In the genomic region with DNA sequence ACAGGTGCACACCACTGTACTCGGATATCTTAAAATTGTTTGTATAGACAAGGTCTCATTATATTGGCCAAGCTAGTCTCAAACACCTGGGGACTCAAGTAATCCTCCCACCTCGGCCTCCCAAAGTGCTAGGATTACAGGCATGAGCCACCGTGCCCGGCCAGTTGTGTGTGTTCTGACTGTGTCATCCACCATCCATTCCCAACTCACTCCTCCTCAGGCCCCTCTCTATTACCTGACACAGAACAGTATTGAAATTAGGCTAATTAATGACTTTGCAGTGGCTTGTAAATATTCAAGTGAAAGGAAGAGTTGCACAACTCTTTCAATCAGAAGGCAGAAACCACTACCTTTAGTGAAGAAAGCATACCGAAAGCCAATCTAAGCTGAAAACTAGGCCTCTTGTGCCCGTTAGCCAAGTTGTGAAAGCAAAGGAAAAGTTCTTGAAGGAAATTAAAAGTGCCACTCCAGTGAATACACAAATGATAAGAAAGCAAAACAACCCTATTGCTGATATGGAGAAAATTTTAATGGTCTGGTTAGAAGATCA, we compare ENCODE assay signal across 27 cellular contexts. TPM values are rescaled to one million over a fixed set of nuclear protein-coding genes. Genes with fewer than 3 reads are reported as not detected.
DNase-seq lines count a peak whose midpoint lies in the region; ATAC-seq and TF ChIP-seq lines count a peak whose summit lies in the region.
"Had no signal": no experiment of that assay in that cellular context is flagged by ENCODE, and none has a peak within 500 bp of the region (broad histone marks: within the 10 kb centered on the region; RNA-seq: fewer than 3 reads in every experiment).

No MANE protein-coding gene starts in this region.

- POLR2A ChIA-PET in activated CD4-positive, alpha-beta T cell treated with anti-CD3 and anti-CD28 coated beads, Interleukin-2, amount 10 ng/mL, durations not matched to agents 7 days and 5 days (lab: Charles Lee), result no interaction called here
- POLR2A ChIA-PET in SK-N-SH (lab: Yijun Ruan, JAX), result no interaction called here

- TF ChIP-seq CTCF in GM23338 (conservative IDR thresholded peaks at IDR 0.05; ENCODE audit: low read depth in 2 of 2) (no peak), SK-N-SH (IDR thresholded peaks at IDR 0.05) (no peak)

- 96% methylated on average over 6 of the region's 6 CpGs for WGBS in SK-N-SH (ENCODE audit: low lambda C conversion rate)

- peak overlapping the region; percentile 53; the same call in 1 of the 2 replicates for H3K27ac ChIP-seq in GM23338 (ENCODE audit: low read depth)
- H3K27ac ChIP-seq in SK-N-SH (ENCODE audit: low read depth in 2 of 2, low read length in 1 of 2), result no peak overlapping the region
- H3K27ac ChIP-seq: esophagus muscularis mucosa, hepatocyte, psoas muscle, uterus had no signal

- H3K27me3 ChIP-seq in GM23338 (ENCODE audit: insufficient read depth) (no peaks in the 10 kb centered on the region), SK-N-SH (ENCODE audit: insufficient read depth) (no peaks in the 10 kb centered on the region)
- H3K27me3 ChIP-seq: esophagus muscularis mucosa, hepatocyte, uterus had no signal

- DNase-seq in activated CD4-positive, alpha-beta T cell treated with anti-CD3 and anti-CD28 coated beads, Interleukin-2, amount 10 ng/mL, durations not matched to agents 7 days and 5 days, result no peak
- no peak for DNase-seq in activated CD4-positive, alpha-beta T cell treated with anti-CD3 and anti-CD28 coated beads, Interleukin-2, amount 50 U/mL, for 1 hour
- DNase-seq in GM23338 (ENCODE audit: low spot score) (no peak), astrocyte of the hippocampus (ENCODE audit: low read depth, low spot score) (peak; percentile 8), SK-N-SH (no peak), amniotic stem cell (lab: John Stamatoyannopoulos, UW) (no peak)
- DNase-seq in stimulated activated effector memory CD8-positive, alpha-beta T cell treated with anti-CD3 and anti-CD28 coated beads, Interleukin-12 subunit alpha, Interleukin-12 subunit beta, amount 100 ng/mL, for 72 hours (ENCODE audit: low spot score in 2 of 2), result no peak
- DNase-seq: activated CD4-positive, alpha-beta T cell treated with anti-CD3 and anti-CD28 coated beads for 1 hour; central memory CD4-positive, alpha-beta T cell; immature natural killer cell; left colon; mesenchymal stem cell; NCI-H1092; NCI-H2029; NCI-H526; nucleus accumbens; psoas muscle; SHP77; stimulated activated CD4-positive, alpha-beta T cell treated with anti-CD3 and anti-CD28 coated beads, Interleukin-4, amount 100 ng/mL, for 4 hours; stimulated activated naive CD4-positive, alpha-beta T cell; SW 1271; uterus had no signal

- H3K9me3 ChIP-seq in SK-N-SH, result no peaks in the 10 kb centered on the region
- H3K9me3 ChIP-seq: esophagus muscularis mucosa, psoas muscle, uterus had no signal

- TF ChIP-seq EP300 in SK-N-SH (IDR thresholded peaks at IDR 0.05; ENCODE audit: borderline replicate concordance in 1 of 2, low read depth in 1 of 2, low read length in 1 of 2), result no peak

- H3K36me3 Mint-ChIP-seq in activated CD4-positive, alpha-beta T cell treated with anti-CD3 and anti-CD28 coated beads, Interleukin-2, amount 10 ng/mL, durations not matched to agents 7 days and 5 days (ENCODE audit: low read depth), result peaks cover 34% of the 10 kb centered on the region
- peaks cover 47% of the 10 kb centered on the region; the same call in 2 of the 3 replicates for H3K36me3 Mint-ChIP-seq in GM23338 (ENCODE audit: low read depth)
- peaks cover 59% of the 10 kb centered on the region for H3K36me3 Mint-ChIP-seq in stimulated activated effector memory CD8-positive, alpha-beta T cell treated with anti-CD3 and anti-CD28 coated beads, Interleukin-12 subunit alpha, Interleukin-12 subunit beta, amount 100 ng/mL, for 72 hours

- H2AFZ ChIP-seq in GM23338 (no peak overlapping the region), SK-N-SH (ENCODE audit: low read depth) (no peak overlapping the region)
- H2AFZ ChIP-seq: hepatocyte had no signal

- no peaks in the 10 kb centered on the region for H3K9me3 Mint-ChIP-seq in activated CD4-positive, alpha-beta T cell treated with anti-CD3 and anti-CD28 coated beads, Interleukin-2, amount 10 ng/mL, durations not matched to agents 7 days and 5 days
- no peaks in the 10 kb centered on the region for H3K9me3 Mint-ChIP-seq in GM23338
- H3K9me3 Mint-ChIP-seq in stimulated activated effector memory CD8-positive, alpha-beta T cell treated with anti-CD3 and anti-CD28 coated beads, Interleukin-12 subunit alpha, Interleukin-12 subunit beta, amount 100 ng/mL, for 72 hours, result no peaks in the 10 kb centered on the region
- H3K9me3 Mint-ChIP-seq: dendritic cell treated with granulocyte-macrophage colony-stimulating factor and Interleukin-4, amounts not matched to agents 40 ng/mL and 50 ng/mL, for 4 days; IgD-negative memory B cell; immature natural killer cell had no signal

- no peak overlapping the region for H3K4me3 Mint-ChIP-seq in activated CD4-positive, alpha-beta T cell treated with anti-CD3 and anti-CD28 coated beads, Interleukin-2, amount 10 ng/mL, durations not matched to agents 7 days and 5 days
- H3K4me3 Mint-ChIP-seq in GM23338, result no peak overlapping the region
- no peak overlapping the region for H3K4me3 Mint-ChIP-seq in stimulated activated effector memory CD8-positive, alpha-beta T cell treated with anti-CD3 and anti-CD28 coated beads, Interleukin-12 subunit alpha, Interleukin-12 subunit beta, amount 100 ng/mL, for 72 hours
- H3K4me3 Mint-ChIP-seq: dendritic cell treated with granulocyte-macrophage colony-stimulating factor and Interleukin-4, amounts not matched to agents 40 ng/mL and 50 ng/mL, for 4 days; IgD-negative memory B cell; immature natural killer cell had no signal

- ATAC-seq in GM23338 (no peak), HG03196 (IDR thresholded peaks at IDR 0.05; ENCODE audit: unreplicated experiment) (no peak)
- no peak for ATAC-seq in stimulated activated effector memory CD8-positive, alpha-beta T cell treated with anti-CD3 and anti-CD28 coated beads, Interleukin-12 subunit alpha, Interleukin-12 subunit beta, amount 100 ng/mL, for 72 hours
- ATAC-seq: left colon, psoas muscle had no signal

- H3K27me3 Mint-ChIP-seq in activated CD4-positive, alpha-beta T cell treated with anti-CD3 and anti-CD28 coated beads, Interleukin-2, amount 10 ng/mL, durations not matched to agents 7 days and 5 days, result no peaks in the 10 kb centered on the region
- peaks cover 1% of the 10 kb centered on the region for H3K27me3 Mint-ChIP-seq in GM23338 (ENCODE audit: insufficient read depth, low read depth, poor library complexity)
- H3K27me3 Mint-ChIP-seq: dendritic cell treated with granulocyte-macrophage colony-stimulating factor and Interleukin-4, amounts not matched to agents 40 ng/mL and 50 ng/mL, for 4 days; IgD-negative memory B cell had no signal

- no peaks in the 10 kb centered on the region for H3K9me2 ChIP-seq in GM23338 (ENCODE audit: insufficient read depth)
- no peaks in the 10 kb centered on the region for H3K9me2 ChIP-seq in SK-N-SH

- no peak for TF ChIP-seq RAD21 in SK-N-SH (IDR thresholded peaks at IDR 0.05; ENCODE audit: low read length)

- peak overlapping the region; percentile 22 for H3K27ac Mint-ChIP-seq in activated CD4-positive, alpha-beta T cell treated with anti-CD3 and anti-CD28 coated beads, Interleukin-2, amount 10 ng/mL, durations not matched to agents 7 days and 5 days
- peak overlapping the region; percentile 53; the same call in 1 of the 2 replicates for H3K27ac Mint-ChIP-seq in GM23338
- H3K27ac Mint-ChIP-seq in stimulated activated effector memory CD8-positive, alpha-beta T cell treated with anti-CD3 and anti-CD28 coated beads, Interleukin-12 subunit alpha, Interleukin-12 subunit beta, amount 100 ng/mL, for 72 hours, result peak overlapping the region; percentile 5
- H3K27ac Mint-ChIP-seq: dendritic cell treated with granulocyte-macrophage colony-stimulating factor and Interleukin-4, amounts not matched to agents 40 ng/mL and 50 ng/mL, for 4 days had no signal

- H3F3A ChIP-seq in GM23338 (replicated peaks; ENCODE audit: low read depth), result no peaks in the 10 kb centered on the region
- H3F3A ChIP-seq in SK-N-SH (replicated peaks; ENCODE audit: insufficient read depth), result peaks cover 5% of the 10 kb centered on the region

- H3K79me2 ChIP-seq in GM23338 (replicated peaks; ENCODE audit: insufficient read depth) (no peaks in the 10 kb centered on the region; the same call in 1 of the 2 replicates), SK-N-SH (ENCODE audit: insufficient read depth) (peaks cover 7% of the 10 kb centered on the region; the same call in 1 of the 2 replicates)
- H3K79me2 ChIP-seq: hepatocyte had no signal

- no peak overlapping the region for H3K9ac ChIP-seq in SK-N-SH

- H3K36me3 ChIP-seq in GM23338 (ENCODE audit: insufficient read depth) (peaks cover 6% of the 10 kb centered on the region; the same call in 1 of the 2 replicates), SK-N-SH (replicated peaks in 1 of 2; ENCODE audit: control insufficient read depth in 1 of 2, insufficient read depth in 2 of 2, low read length in 1 of 2) (peaks cover 51 to 52% of the 10 kb centered on the region in 2 experiments)
- H3K36me3 ChIP-seq: uterus had no signal

- H3K4me3 ChIP-seq in GM23338 (no peak overlapping the region), SK-N-SH (ENCODE audit: low read depth in 2 of 2, low read length in 1 of 2) (no peak overlapping the region)
- H3K4me3 ChIP-seq: esophagus muscularis mucosa, hepatocyte, psoas muscle, uterus had no signal

- peaks cover 23% of the 10 kb centered on the region for H3K4me1 Mint-ChIP-seq in activated CD4-positive, alpha-beta T cell treated with anti-CD3 and anti-CD28 coated beads, Interleukin-2, amount 10 ng/mL, durations not matched to agents 7 days and 5 days
- H3K4me1 Mint-ChIP-seq in GM23338, result peaks cover 8% of the 10 kb centered on the region; the same call in 2 of the 3 replicates
- no peaks in the 10 kb centered on the region for H3K4me1 Mint-ChIP-seq in stimulated activated effector memory CD8-positive, alpha-beta T cell treated with anti-CD3 and anti-CD28 coated beads, Interleukin-12 subunit alpha, Interleukin-12 subunit beta, amount 100 ng/mL, for 72 hours

- H3K4me1 ChIP-seq in GM23338 (ENCODE audit: insufficient read depth), result peaks cover 7% of the 10 kb centered on the region
- H3K4me1 ChIP-seq in SK-N-SH (ENCODE audit: control insufficient read depth in 1 of 2, insufficient read depth in 2 of 2, low read depth in 1 of 2, low read length in 1 of 2), result no peaks in the 10 kb centered on the region
- H3K4me1 ChIP-seq: esophagus muscularis mucosa, psoas muscle, uterus had no signal

- CTCF ChIA-PET in activated CD4-positive, alpha-beta T cell treated with anti-CD3 and anti-CD28 coated beads, Interleukin-2, amount 10 ng/mL, durations not matched to agents 7 days and 5 days (lab: Charles Lee), result interaction anchor here (1.5 kb wide), 1 partner anchor 29 kb away, joined by 4 read pairs; a partner anchor contains a TSS
- CTCF ChIA-PET in SK-N-SH (lab: Yijun Ruan, JAX), result no interaction called here

- H3K4me2 ChIP-seq in GM23338 (no peak overlapping the region), SK-N-SH (no peak overlapping the region)
- H3K4me2 ChIP-seq: hepatocyte had no signal

- H4K20me1 ChIP-seq in GM23338 (replicated peaks; ENCODE audit: insufficient read depth) (no peaks in the 10 kb centered on the region), SK-N-SH (ENCODE audit: insufficient read depth) (no peaks in the 10 kb centered on the region)

RNA-seq across cellular contexts. Expression of a gene that starts 28.7 kb away (rescaled TPM):
- total RNA-seq in activated CD4-positive, alpha-beta T cell treated with anti-CD3 and anti-CD28 coated beads, Interleukin-2, amount 10 ng/mL, durations not matched to agents 7 days and 5 days, result 10 to 100 TPM; 44.1 to 49.7 TPM
- 33.4 and 46.6 TPM in 2 replicates for total RNA-seq in GM23338 (2014; rRNA removed; shearing (Covaris generic))
- polyA plus RNA-seq in GM23338 (2016; fragmentation: Nextera tagmentation; extraction: Ambion mirVana) (60.5 and 74.1 TPM in 2 replicates), SK-N-SH (2012; rRNA removed) (12.5 and 13.7 TPM in 2 replicates)
- 15.4 and 16.9 TPM in 2 replicates for polyA plus RNA-seq in SK-N-SH (2012; cell fraction: cytosol; rRNA removed)
- polyA plus RNA-seq in SK-N-SH (2012; cell fraction: nucleus; rRNA removed), result 17.9 and 25.7 TPM in 2 replicates
